Comparison of ENCODE assay signal across 9 cellular contexts in genomic region chr1:111197598-111198289, GRCh38. TPM values are rescaled to one million over a fixed set of nuclear protein-coding genes. Genes with fewer than 3 reads are reported as not detected.
A peak's percentile ranks its signal among the peaks of the same experiment; 100 is the strongest.
DNase-seq lines count a peak whose midpoint lies in the region; ATAC-seq and TF ChIP-seq lines count a peak whose summit lies in the region.
"Had no signal": no experiment of that assay in that cellular context is flagged by ENCODE, and none has a peak within 500 bp of the region (broad histone marks: within the 10 kb centered on the region; RNA-seq: fewer than 3 reads in every experiment).

No MANE protein-coding gene starts in this region.

- WGBS in stomach, 5 donors = 62 to 79% (median 68%) methylated on average over 5 to 6 of the region's 6 CpGs

- no peaks in the 10 kb centered on the region for H3K9me3 ChIP-seq in stomach

- peak overlapping the region; percentile 13; the same call in 1 of the 2 replicates for H3K4me3 ChIP-seq in GM08714 (ENCODE audit: low read length)
- peak overlapping the region in 2 of 4 donors; percentile 38 to 40 for H3K4me3 ChIP-seq in stomach

- ATAC-seq in HG02759 (IDR thresholded peaks at IDR 0.05; ENCODE audit: unreplicated experiment) = no peak

- H3K36me3 ChIP-seq in stomach = peaks cover 29 to 55% (median 42%) of the 10 kb centered on the region in 4 donors

- DNase-seq in MV-4-11 (lab: John Stamatoyannopoulos, UW) = peak; percentile 67
- DNase-seq in activated T-cell treated with anti-CD3 and anti-CD28 coated beads for 4 hours = peak; percentile 54
- peak; percentile 59 for DNase-seq in iPS DF 19.7 (ENCODE audit: low read depth, low spot score)
- DNase-seq in stomach = no peak
- DNase-seq in NCI-H1694 (lab: John Stamatoyannopoulos, UW) = no peak
- no peak for DNase-seq in SKM-1 treated with dmso at 0.1 percent for 144 hours (lab: John Stamatoyannopoulos, UW; ENCODE audit: unreplicated experiment)

- no peaks in the 10 kb centered on the region for H3K27me3 ChIP-seq in stomach

- peak overlapping the region in 3 of 5 donors; percentile 9 to 92 (median 18) for H3K27ac ChIP-seq in stomach
- H3K27ac ChIP-seq: KMS-11 had no signal

- no peak for TF ChIP-seq EP300 in stomach (IDR thresholded peaks at IDR 0.05)

- peak in 1 of 7 experiments; percentile 3 for TF ChIP-seq CTCF in stomach (IDR thresholded peaks at IDR 0.05)

- peaks cover 63 to 98% (median 72%) of the 10 kb centered on the region in 4 donors for H3K4me1 ChIP-seq in stomach

- intact Hi-C loops in stomach (cut with DNase I; ENCODE audit: low total_unique reads) = no loop called here

- no peak for TF ChIP-seq POLR2A in stomach (IDR thresholded peaks at IDR 0.05)

RNA-seq across cellular contexts. Expression of gene DENND2D, which starts 2.7 kb away (rescaled TPM):
- total RNA-seq in stomach = 100 to 1,000 TPM in 1 of 5 donors, 10 to 100 TPM in 4; 24.6 to 121 (median 36.0) TPM
- 10 to 100 TPM; 35.4 to 48.5 (median 42.9) TPM for polyA plus RNA-seq in stomach

RNA-seq across cellular contexts. Expression of gene CHI3L2, which starts 29.8 kb away (rescaled TPM):
- 10 to 100 TPM in 1 of 5 donors, 1 to 10 TPM in 1, not detected in 3; 2.8 to 28.1 TPM for total RNA-seq in stomach
- polyA plus RNA-seq in stomach = 1 to 10 TPM; 1.4 to 5.7 (median 2.3) TPM

RNA-seq across cellular contexts. Expression of gene CEPT1, which starts 57.7 kb away (rescaled TPM):
- total RNA-seq in stomach = 10 to 100 TPM in 3 of 5 donors, 1 to 10 TPM in 2; 4.6 to 71.4 (median 22.8) TPM
- polyA plus RNA-seq in stomach = 10 to 100 TPM in 2 of 3 donors, 1 to 10 TPM in 1; 6.1 to 16.2 (median 10.8) TPM

RNA-seq across cellular contexts. Expression of gene DRAM2, which starts 57.9 kb away (rescaled TPM):
- total RNA-seq in stomach = 100 to 1,000 TPM in 1 of 5 donors, 10 to 100 TPM in 2, 1 to 10 TPM in 2; 2.6 to 420 (median 43.1) TPM
- 10 to 100 TPM; 27.8 to 48.1 (median 31.7) TPM for polyA plus RNA-seq in stomach

Comparison
In these comparisons a context has a peak if more than half of its experiments do, and no peak if none do; other contexts are left out.
1. DNase-seq: peak in MV-4-11 (single experiment), activated T-cell treated with anti-CD3 and anti-CD28 coated beads for 4 hours (single experiment) and iPS DF 19.7 (single experiment); none in stomach (single experiment), NCI-H1694 (single experiment) and SKM-1 treated with dmso at 0.1 percent for 144 hours (single experiment).